Comparison of ENCODE assay signal across 20 cellular contexts in the genomic region with DNA sequence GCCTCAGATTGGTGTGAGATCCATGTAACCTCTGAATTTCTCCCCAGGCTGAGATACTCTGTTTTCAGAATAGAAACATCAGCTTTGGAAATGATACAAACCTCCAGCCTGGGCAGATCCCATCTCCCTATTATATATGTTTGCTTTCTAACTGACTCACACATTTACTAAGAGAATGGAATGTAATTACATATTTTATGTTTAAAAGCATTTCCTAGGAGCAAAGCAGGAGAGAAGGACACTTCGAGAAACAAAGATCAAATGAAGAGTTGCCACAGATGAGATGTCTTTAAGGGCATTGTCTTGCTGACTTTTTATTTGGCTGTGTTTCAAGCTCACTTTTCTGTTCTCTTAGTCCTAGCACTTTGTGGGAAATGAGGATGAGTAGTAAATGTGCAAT.
DNase-seq lines count a peak whose midpoint lies in the region; ATAC-seq and TF ChIP-seq lines count a peak whose summit lies in the region.
"Had no signal": no experiment of that assay in that cellular context is flagged by ENCODE, and none has a peak within 500 bp of the region (broad histone marks: within the 10 kb centered on the region; RNA-seq: fewer than 3 reads in every experiment).

No MANE protein-coding gene starts in this region.

- no peak overlapping the region for H2AFZ ChIP-seq in neural progenitor cell (replicated peaks)
- H2AFZ ChIP-seq in osteoblast (ENCODE audit: low read length): no peak overlapping the region

- no peak for ATAC-seq in stimulated activated naive B cell treated with anti-CD40 and anti-IgM and Interleukin-4, amounts not matched to agents 10 μg/mL and 1 μg/mL and 100 μg/mL, for 72 hours (replicated peaks)
- no peak for ATAC-seq in GM18498 (IDR thresholded peaks at IDR 0.05; ENCODE audit: unreplicated experiment)
- ATAC-seq: gastrocnemius medialis had no signal

- DNase-seq in AG08396 (ENCODE audit: low spot score) (peak; percentile 1), HT1080 (ENCODE audit: low read depth) (peak; percentile 67), astrocyte of the spinal cord (ENCODE audit: low read depth, low spot score) (peak; percentile 67), iris pigment epithelial cell (ENCODE audit: low read depth) (peak; percentile 62), neural progenitor cell (ENCODE audit: low spot score) (no peak), osteoblast (ENCODE audit: insufficient read length, low spot score, missing footprints) (no peak)
- DNase-seq in stimulated activated naive B cell treated with anti-CD40 and anti-IgM and Interleukin-4, amounts not matched to agents 10 μg/mL and 1 μg/mL and 100 μg/mL, for 72 hours: no peak
- DNase-seq: activated CD4-positive, alpha-beta T cell treated with anti-CD3 and anti-CD28 coated beads, Interleukin-2, amount 50 U/mL, for 1 hour; activated T-cell treated with anti-CD3 and anti-CD28 coated beads, Interleukin-2, amount 50 U/mL, for 48 hours; DMS 273 treated with DMSO at 0.1 percent for 48 hours; gastrocnemius medialis; H7; NCI-H1694 treated with DMSO at 0.1 percent for 48 hours; NCI-H748 treated with DMSO at 0.1 percent for 48 hours; SHP77; T-helper 9 cell had no signal

- no peaks in the 10 kb centered on the region for H3K9me3 Mint-ChIP-seq in neural progenitor cell
- H3K9me3 Mint-ChIP-seq in stimulated activated naive B cell treated with anti-CD40 and anti-IgM and Interleukin-4, amounts not matched to agents 10 μg/mL and 1 μg/mL and 100 μg/mL, for 72 hours: peaks cover 0 to 2% of the 10 kb centered on the region in 2 donors
- H3K9me3 Mint-ChIP-seq: dendritic cell treated with granulocyte-macrophage colony-stimulating factor and Interleukin-4, amounts not matched to agents 40 ng/mL and 50 ng/mL, for 4 days had no signal

- H3K4me3 ChIP-seq in astrocyte of the spinal cord (ENCODE audit: low read depth, low read length) (no peak overlapping the region), neural progenitor cell (no peak overlapping the region), osteoblast (ENCODE audit: insufficient read depth, low read length) (no peak overlapping the region)
- H3K4me3 ChIP-seq: gastrocnemius medialis had no signal

- no peaks in the 10 kb centered on the region for H3K36me3 Mint-ChIP-seq in neural progenitor cell
- no peaks in the 10 kb centered on the region for H3K36me3 Mint-ChIP-seq in stimulated activated naive B cell treated with anti-CD40 and anti-IgM and Interleukin-4, amounts not matched to agents 10 μg/mL and 1 μg/mL and 100 μg/mL, for 72 hours

- no peaks in the 10 kb centered on the region for H3K79me2 ChIP-seq in neural progenitor cell (ENCODE audit: low read depth)
- H3K79me2 ChIP-seq in osteoblast (ENCODE audit: insufficient read depth, low read length): no peaks in the 10 kb centered on the region

- in situ Hi-C loops in astrocyte of the spinal cord (cut with HindIII; ENCODE audit: low sequenced_read_pairs): no loop called here

- TF ChIP-seq CTCF in astrocyte of the spinal cord (IDR thresholded peaks at IDR 0.05; ENCODE audit: low read depth, low read length) (no peak), neural progenitor cell (IDR thresholded peaks at IDR 0.05) (no peak), osteoblast (IDR thresholded peaks at IDR 0.05; ENCODE audit: extremely low read depth, low read depth, low read length) (no peak)

- H3K4me3 Mint-ChIP-seq in neural progenitor cell: no peak overlapping the region
- H3K4me3 Mint-ChIP-seq in stimulated activated naive B cell treated with anti-CD40 and anti-IgM and Interleukin-4, amounts not matched to agents 10 μg/mL and 1 μg/mL and 100 μg/mL, for 72 hours: no peak overlapping the region
- H3K4me3 Mint-ChIP-seq: B cell; dendritic cell treated with granulocyte-macrophage colony-stimulating factor and Interleukin-4, amounts not matched to agents 40 ng/mL and 50 ng/mL, for 4 days had no signal

- H3K27ac Mint-ChIP-seq in neural progenitor cell: no peak overlapping the region
- no peak overlapping the region for H3K27ac Mint-ChIP-seq in stimulated activated naive B cell treated with anti-CD40 and anti-IgM and Interleukin-4, amounts not matched to agents 10 μg/mL and 1 μg/mL and 100 μg/mL, for 72 hours
- H3K27ac Mint-ChIP-seq: B cell; dendritic cell treated with granulocyte-macrophage colony-stimulating factor and Interleukin-4, amounts not matched to agents 40 ng/mL and 50 ng/mL, for 4 days had no signal

- H3F3A ChIP-seq in neural progenitor cell (ENCODE audit: low read depth): no peaks in the 10 kb centered on the region

- H3K4me2 ChIP-seq in neural progenitor cell (no peak overlapping the region), osteoblast (ENCODE audit: insufficient read depth, low read length) (no peak overlapping the region)

- H3K27me3 ChIP-seq in neural progenitor cell: no peaks in the 10 kb centered on the region
- H3K27me3 ChIP-seq in osteoblast (ENCODE audit: insufficient read depth, low read length): no peaks in the 10 kb centered on the region
- H3K27me3 ChIP-seq: gastrocnemius medialis, neutrophil had no signal

- H3K4me1 ChIP-seq in neural progenitor cell: no peaks in the 10 kb centered on the region
- H3K4me1 ChIP-seq in osteoblast (ENCODE audit: insufficient read depth, low read length): no peaks in the 10 kb centered on the region
- H3K4me1 ChIP-seq: gastrocnemius medialis had no signal

- H4K20me1 ChIP-seq in neural progenitor cell (ENCODE audit: low read depth) (no peaks in the 10 kb centered on the region), osteoblast (ENCODE audit: insufficient read depth, low read length) (no peaks in the 10 kb centered on the region)

- H3K36me3 ChIP-seq in neural progenitor cell: no peaks in the 10 kb centered on the region
- no peaks in the 10 kb centered on the region for H3K36me3 ChIP-seq in osteoblast (ENCODE audit: insufficient read depth, low read length)
- H3K36me3 ChIP-seq: gastrocnemius medialis, neutrophil had no signal

- H3K4me1 Mint-ChIP-seq in neural progenitor cell: peaks cover 5% of the 10 kb centered on the region
- no peaks in the 10 kb centered on the region for H3K4me1 Mint-ChIP-seq in stimulated activated naive B cell treated with anti-CD40 and anti-IgM and Interleukin-4, amounts not matched to agents 10 μg/mL and 1 μg/mL and 100 μg/mL, for 72 hours
- H3K4me1 Mint-ChIP-seq: B cell had no signal

- H3K27ac ChIP-seq in neural progenitor cell (no peak overlapping the region), osteoblast (ENCODE audit: low read depth, low read length) (no peak overlapping the region)
- H3K27ac ChIP-seq: gastrocnemius medialis, neutrophil had no signal

- H3K9me3 ChIP-seq in neural progenitor cell (ENCODE audit: low read depth): no peaks in the 10 kb centered on the region
- H3K9me3 ChIP-seq in osteoblast (ENCODE audit: low read depth, low read length): no peaks in the 10 kb centered on the region
- H3K9me3 ChIP-seq: gastrocnemius medialis, neutrophil had no signal

- no peaks in the 10 kb centered on the region for H3K27me3 Mint-ChIP-seq in neural progenitor cell (ENCODE audit: insufficient read depth, low read depth)
- H3K27me3 Mint-ChIP-seq in stimulated activated naive B cell treated with anti-CD40 and anti-IgM and Interleukin-4, amounts not matched to agents 10 μg/mL and 1 μg/mL and 100 μg/mL, for 72 hours: no peaks in the 10 kb centered on the region
- H3K27me3 Mint-ChIP-seq: B cell; dendritic cell treated with granulocyte-macrophage colony-stimulating factor and Interleukin-4, amounts not matched to agents 40 ng/mL and 50 ng/mL, for 4 days had no signal

- H3K9ac ChIP-seq in neural progenitor cell: no peak overlapping the region

Comparison
In these comparisons a context has a peak if more than half of its experiments do, and no peak if none do; other contexts are left out.
1. DNase-seq: peak in AG08396 (single experiment), HT1080 (single experiment), astrocyte of the spinal cord (single experiment) and iris pigment epithelial cell (single experiment); none in neural progenitor cell (single experiment), osteoblast (single experiment) and stimulated activated naive B cell treated with anti-CD40 and anti-IgM and Interleukin-4, amounts not matched to agents 10 μg/mL and 1 μg/mL and 100 μg/mL, for 72 hours (single experiment).